In the genomic region with DNA sequence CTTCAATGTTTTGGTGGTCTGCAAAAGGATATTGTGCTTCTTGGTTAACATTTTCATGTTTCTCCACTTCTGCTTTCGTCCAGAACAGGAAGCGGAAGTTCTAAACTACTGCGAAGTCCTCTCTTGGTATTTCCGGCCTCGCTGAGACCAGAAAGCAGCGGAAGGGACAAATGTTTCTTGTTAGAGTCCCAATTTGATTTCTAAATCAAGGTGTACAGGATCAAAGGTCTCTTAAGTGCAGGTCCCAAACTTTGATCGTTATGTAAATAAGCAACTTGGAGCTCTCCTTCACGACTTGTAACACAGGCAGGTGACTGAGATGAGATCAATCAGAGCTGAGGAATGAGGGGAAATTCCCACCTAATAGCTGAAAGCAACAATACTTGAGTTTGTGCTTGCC, we compare ENCODE assay signal across 8 cellular contexts. TPM values are rescaled to one million over a fixed set of nuclear protein-coding genes. Genes with fewer than 3 reads are reported as not detected.
A peak's percentile ranks its signal among the peaks of the same experiment; 100 is the strongest.
DNase-seq lines count a peak whose midpoint lies in the region; ATAC-seq, FAIRE-seq and TF ChIP-seq lines count a peak whose summit lies in the region.

No MANE protein-coding gene starts in this region.

- peak; percentile 51; the same call in 1 of the 2 replicates for TF ChIP-seq POLR2A in GM12891 (IDR thresholded peaks at IDR 0.05; ENCODE audit: low read depth, low read length)
- no peak for TF ChIP-seq POLR2A in ovary (IDR thresholded peaks at IDR 0.05)

- no peak overlapping the region for H3K9ac ChIP-seq in mammary epithelial cell (ENCODE audit: insufficient read depth, low read length)

- H3K27me3 Mint-ChIP-seq in IgD-negative memory B cell = peaks cover 3% of the 10 kb centered on the region
- no peaks in the 10 kb centered on the region for H3K27me3 Mint-ChIP-seq in nephron (ENCODE audit: low read depth)

- H3K79me2 ChIP-seq in mammary epithelial cell (ENCODE audit: insufficient read depth, low read length) = no peaks in the 10 kb centered on the region

- no peak for TF ChIP-seq CTCF in mammary epithelial cell (conservative IDR thresholded peaks at IDR 0.05 in 1 of 2, IDR thresholded peaks at IDR 0.05 in 1 of 2; ENCODE audit: extremely low read depth in 1 of 2, insufficient read depth in 1 of 2, low read depth in 1 of 2, low read length in 2 of 2)
- TF ChIP-seq CTCF in nephron (IDR thresholded peaks at IDR 0.05; ENCODE audit: unreplicated experiment in 3 of 3) = no peak
- no peak for TF ChIP-seq CTCF in RWPE1 (conservative IDR thresholded peaks at IDR 0.05; ENCODE audit: low read depth)
- TF ChIP-seq CTCF in ovary (IDR thresholded peaks at IDR 0.05) = no peak

- peak overlapping the region; percentile 29 for H2AFZ ChIP-seq in mammary epithelial cell (ENCODE audit: low read depth, low read length)

- dilution Hi-C loops in mammary epithelial cell (cut with HindIII; ENCODE audit: low sequenced_read_pairs) = no loop called here

- FAIRE-seq in GM12891 (lab: Jason Lieb, UNC) = peak; percentile 82

- H3K4me1 Mint-ChIP-seq in IgD-negative memory B cell (peaks cover 22 to 28% (median 23%) of the 10 kb centered on the region in 3 donors), nephron (no peaks in the 10 kb centered on the region)

- peak overlapping the region; percentile 94 to 100 (median 98) for H3K27ac Mint-ChIP-seq in IgD-negative memory B cell
- peak overlapping the region; percentile 19 to 63 (median 40) for H3K27ac Mint-ChIP-seq in nephron

- TF ChIP-seq EP300 in ovary (IDR thresholded peaks at IDR 0.05) = no peak

- H3K4me3 Mint-ChIP-seq in IgD-negative memory B cell (peak overlapping the region; percentile 82 to 93 (median 86)), nephron (no peak overlapping the region)

- H3K4me2 ChIP-seq in mammary epithelial cell (ENCODE audit: insufficient read depth, low read depth, low read length) = no peak overlapping the region

- H3K27me3 ChIP-seq in mammary epithelial cell (ENCODE audit: insufficient read depth, low read length) = no peaks in the 10 kb centered on the region
- no peaks in the 10 kb centered on the region for H3K27me3 ChIP-seq in ovary

- peaks cover 2 to 4% (median 3%) of the 10 kb centered on the region in 3 donors for H3K9me3 Mint-ChIP-seq in IgD-negative memory B cell
- no peaks in the 10 kb centered on the region for H3K9me3 Mint-ChIP-seq in nephron

- in situ Hi-C loops in mammary epithelial cell (cut with MboI; ENCODE audit: low sequenced_read_pairs in 2 of 2) = loop anchor here in 1 of 2 donors (25.0 kb wide), 1 partner anchor 882 kb away; no protein-coding TSS in a partner anchor

- BruUV-seq in mammary epithelial cell (replicated peaks; lab: Mats Ljungman, UMichigan) = no TSS peak

- H3K4me3 ChIP-seq in mammary epithelial cell (replicated peaks in 1 of 3; ENCODE audit: insufficient read depth in 1 of 3, low read depth in 2 of 3, low read length in 3 of 3) = no peak overlapping the region
- no peak overlapping the region for H3K4me3 ChIP-seq in ovary

- H3K4me1 ChIP-seq in mammary epithelial cell (ENCODE audit: insufficient read depth, low read length) (no peaks in the 10 kb centered on the region), ovary (ENCODE audit: insufficient read depth) (no peaks in the 10 kb centered on the region)

- POLR2A ChIA-PET in RWPE1 (lab: Yijun Ruan, JAX; ENCODE audit: low non-redundant PET) = no interaction called here

- H3K36me3 Mint-ChIP-seq in IgD-negative memory B cell = no peaks in the 10 kb centered on the region
- H3K36me3 Mint-ChIP-seq in nephron (ENCODE audit: low read depth) = no peaks in the 10 kb centered on the region

- no peaks in the 10 kb centered on the region for H3K9me3 ChIP-seq in mammary epithelial cell (replicated peaks; ENCODE audit: insufficient read depth, low read length)
- H3K9me3 ChIP-seq in ovary = no peaks in the 10 kb centered on the region

- H4K20me1 ChIP-seq in mammary epithelial cell (ENCODE audit: insufficient read depth, low read length) = no peaks in the 10 kb centered on the region

- 75% methylated on average over 8 of the region's 8 CpGs for WGBS in mammary epithelial cell (ENCODE audit: low coverage, missing lambda C conversion rate)
- WGBS in ovary, 3 donors = 16 to 51% (median 17%) methylated on average over 8 of the region's 8 CpGs

- intact Hi-C loops in mammary epithelial cell (cut with micrococcal nuclease) (loop anchor here (10.0 kb wide), 1 partner anchor 889 kb away; no protein-coding TSS in a partner anchor), ovary (cut with DNase I) (no loop called here)

- DNase-seq in GM12891 (ENCODE audit: insufficient read length, low spot score) (peak; percentile 6), mammary epithelial cell (no peak), NCI-H146 treated with DMSO at 0.1 percent for 48 hours (lab: John Stamatoyannopoulos, UW; ENCODE audit: unreplicated experiment) (no peak), RWPE1 (ENCODE audit: low spot score) (no peak), ovary (no peak)

- CTCF ChIA-PET in mammary epithelial cell (lab: Charles Lee; ENCODE audit: low non-redundant PET) = no interaction called here
- CTCF ChIA-PET in RWPE1 (lab: Yijun Ruan, JAX) = interaction anchor here (0.7 kb wide), 1 partner anchor 512 kb away, joined by 3 read pairs; no protein-coding TSS in a partner anchor

- no peak overlapping the region for H3K27ac ChIP-seq in mammary epithelial cell (ENCODE audit: insufficient read depth, low read depth, low read length)
- no peak overlapping the region for H3K27ac ChIP-seq in RWPE1
- no peak overlapping the region for H3K27ac ChIP-seq in ovary

- peak; percentile 96 for ATAC-seq in GM21390 (IDR thresholded peaks at IDR 0.05; ENCODE audit: unreplicated experiment)

- H3K36me3 ChIP-seq in mammary epithelial cell (ENCODE audit: insufficient read depth, low read length) (no peaks in the 10 kb centered on the region), ovary (no peaks in the 10 kb centered on the region)

TF ChIP-seq in GM12891, 5 proteins besides CTCF, POLR2A, EP300 and RAD21:
- peak; percentile 96 for TF ChIP-seq SPI1 (IDR thresholded peaks at IDR 0.05; ENCODE audit: low read depth, low read length)
- TF ChIP-seq POLR2AphosphoS5 (IDR thresholded peaks at IDR 0.05; ENCODE audit: low read depth, low read length) = peak; percentile 29; the same call in 1 of the 2 replicates
- TF ChIP-seq POU2F2 (IDR thresholded peaks at IDR 0.05; ENCODE audit: low read depth, low read length) = no peak
- peak; percentile 29; the same call in 1 of the 2 replicates for TF ChIP-seq TAF1 (IDR thresholded peaks at IDR 0.05; ENCODE audit: low read depth, low read length)
- no peak for TF ChIP-seq PAX5 (IDR thresholded peaks at IDR 0.05; ENCODE audit: insufficient read depth, low read length, severe bottlenecking)
TF ChIP-seq in GM12891: peak in this region for 3.

RNA-seq across cellular contexts. Expression of a gene that starts 40.1 kb away (rescaled TPM):
- 0.04 TPM for polyA plus RNA-seq in GM12891 (2012; ENCODE audit: low read depth, missing spikeins)
- polyA plus RNA-seq in IgD-negative memory B cell (not detected), mammary epithelial cell (7.1 TPM), ovary (10 to 100 TPM in 1 of 2 donors, 1 to 10 TPM in 1; 3.8 to 26.6 TPM)
- total RNA-seq in mammary epithelial cell (10 to 100 TPM in 1 of 2 donors, 1 to 10 TPM in 1; 6.4 to 60.2 TPM), ovary (1 to 10 TPM; 1.4 to 9.8 (median 3.0) TPM)
- polyA minus RNA-seq in mammary epithelial cell = 14.1 TPM

Comparison
In these comparisons a context has a peak if more than half of its experiments do, and no peak if none do; other contexts are left out.
1. H3K4me3 Mint-ChIP-seq: peak in IgD-negative memory B cell (4 of 4); none in nephron (0 of 3).